Comparison of ENCODE assay signal across 8 cellular contexts in genomic region chr14:91835197-91835919, GRCh38. TPM values are rescaled to one million over a fixed set of nuclear protein-coding genes. Genes with fewer than 3 reads are reported as not detected.
DNase-seq lines count a peak whose midpoint lies in the region; ATAC-seq and TF ChIP-seq lines count a peak whose summit lies in the region.

No MANE protein-coding gene starts in this region.

- H3K4me3 Mint-ChIP-seq in activated CD8-positive, alpha-beta memory T cell treated with anti-CD3 and anti-CD28 coated beads, Interleukin-2, amount 10 ng/mL, durations not matched to agents 7 days and 5 days: peak overlapping the region; percentile 81
- peak overlapping the region; percentile 73 to 80 (median 80) for H3K4me3 Mint-ChIP-seq in nephron

- no peak for DNase-seq in activated CD8-positive, alpha-beta memory T cell treated with anti-CD3 and anti-CD28 coated beads, Interleukin-2, amount 10 ng/mL, durations not matched to agents 7 days and 5 days
- no peak for DNase-seq in activated CD8-positive, alpha-beta memory T cell treated with anti-CD3 and anti-CD28 coated beads, Interleukin-2, amount 50 U/mL, for 48 hours
- DNase-seq in HT-29 (ENCODE audit: low spot score) (peak; percentile 37), colonic mucosa (peak; percentile 52), UCSD-AML1 (lab: John Stamatoyannopoulos, UW; ENCODE audit: unreplicated experiment) (no peak), COLO829 (ENCODE audit: low spot score) (no peak)

- TF ChIP-seq CTCF in colonic mucosa (IDR thresholded peaks at IDR 0.05) (no peak), nephron (IDR thresholded peaks at IDR 0.05; ENCODE audit: unreplicated experiment in 3 of 3) (no peak)

- H3K9me3 ChIP-seq in colonic mucosa: no peaks in the 10 kb centered on the region

- intact Hi-C loops in colonic mucosa (cut with DNase I): no loop called here

- H3K27me3 Mint-ChIP-seq in activated CD8-positive, alpha-beta memory T cell treated with anti-CD3 and anti-CD28 coated beads, Interleukin-2, amount 10 ng/mL, durations not matched to agents 7 days and 5 days: peaks cover 11% of the 10 kb centered on the region
- H3K27me3 Mint-ChIP-seq in nephron (ENCODE audit: low read depth): peaks cover 78% of the 10 kb centered on the region

- H3K9me3 Mint-ChIP-seq in activated CD8-positive, alpha-beta memory T cell treated with anti-CD3 and anti-CD28 coated beads, Interleukin-2, amount 10 ng/mL, durations not matched to agents 7 days and 5 days (ENCODE audit: low read depth): peaks cover under 1% of the 10 kb centered on the region
- peaks cover 9% of the 10 kb centered on the region for H3K9me3 Mint-ChIP-seq in nephron

- H3K36me3 ChIP-seq in colonic mucosa: no peaks in the 10 kb centered on the region

- no peaks in the 10 kb centered on the region for H3K27me3 ChIP-seq in colonic mucosa

- ATAC-seq in activated CD8-positive, alpha-beta memory T cell treated with anti-CD3 and anti-CD28 coated beads, Interleukin-2, amount 10 ng/mL, durations not matched to agents 7 days and 5 days: peak; percentile 5
- no peak for ATAC-seq in GM18517 (IDR thresholded peaks at IDR 0.05; ENCODE audit: unreplicated experiment)

- H3K4me1 Mint-ChIP-seq in activated CD8-positive, alpha-beta memory T cell treated with anti-CD3 and anti-CD28 coated beads, Interleukin-2, amount 10 ng/mL, durations not matched to agents 7 days and 5 days: peaks cover 50% of the 10 kb centered on the region
- H3K4me1 Mint-ChIP-seq in nephron: peaks cover 3% of the 10 kb centered on the region

- H3K4me1 ChIP-seq in colonic mucosa: peaks cover 8% of the 10 kb centered on the region

- peak overlapping the region; percentile 78 to 94 for H3K9ac ChIP-seq in colonic mucosa (ENCODE audit: low read depth in 2 of 2, low read length in 2 of 2)

- H3K4me3 ChIP-seq in colonic mucosa: peak overlapping the region; percentile 73

- H3K27ac Mint-ChIP-seq in activated CD8-positive, alpha-beta memory T cell treated with anti-CD3 and anti-CD28 coated beads, Interleukin-2, amount 10 ng/mL, durations not matched to agents 7 days and 5 days: no peak overlapping the region
- H3K27ac Mint-ChIP-seq in nephron: no peak overlapping the region

- peaks cover 20% of the 10 kb centered on the region for H3K36me3 Mint-ChIP-seq in activated CD8-positive, alpha-beta memory T cell treated with anti-CD3 and anti-CD28 coated beads, Interleukin-2, amount 10 ng/mL, durations not matched to agents 7 days and 5 days
- no peaks in the 10 kb centered on the region for H3K36me3 Mint-ChIP-seq in nephron (ENCODE audit: low read depth)

- peak overlapping the region; percentile 87 for H3K27ac ChIP-seq in colonic mucosa

- CTCF ChIA-PET in activated CD8-positive, alpha-beta memory T cell treated with anti-CD3 and anti-CD28 coated beads, Interleukin-2, amount 10 ng/mL, durations not matched to agents 7 days and 5 days (lab: Charles Lee): interaction anchor here (0.8 to 1.9 kb wide), 8 partner anchors 12 to 140 kb away, joined by 3 to 8 read pairs (median 4); no protein-coding TSS in a partner anchor

RNA-seq across cellular contexts. Expression of gene TC2N, which starts 32.0 kb away (rescaled TPM):
- 10 to 100 TPM; 46.3 to 86.0 TPM for total RNA-seq in activated CD8-positive, alpha-beta memory T cell treated with anti-CD3 and anti-CD28 coated beads, Interleukin-2, amount 10 ng/mL, durations not matched to agents 7 days and 5 days
- total RNA-seq in HT-29 (2014; rRNA removed; shearing (Covaris generic)): 13.9 and 14.2 TPM in 2 replicates
- total RNA-seq in colonic mucosa: 10 to 100 TPM; 67.6 to 93.4 TPM

Comparison
In these comparisons a context has a peak if more than half of its experiments do, and no peak if none do; other contexts are left out.
1. DNase-seq: peak in HT-29 (single experiment) and colonic mucosa (single experiment); none in activated CD8-positive, alpha-beta memory T cell treated with anti-CD3 and anti-CD28 coated beads, Interleukin-2, amount 10 ng/mL, durations not matched to agents 7 days and 5 days (single experiment), activated CD8-positive, alpha-beta memory T cell treated with anti-CD3 and anti-CD28 coated beads, Interleukin-2, amount 50 U/mL, for 48 hours (single experiment), UCSD-AML1 (single experiment) and COLO829 (single experiment).